23 cellular contexts compared by ENCODE assay signal in genomic region chr17:46031440-46031839, GRCh38. TPM values are rescaled to one million over a fixed set of nuclear protein-coding genes. Genes with fewer than 3 reads are reported as not detected.
"Had no signal": no experiment of that assay in that cellular context is flagged by ENCODE, and none has a peak within 500 bp of the region (broad histone marks: within the 10 kb centered on the region; RNA-seq: fewer than 3 reads in every experiment).

No MANE protein-coding gene starts in this region.

- H3K4me3 Mint-ChIP-seq: activated B cell treated with CpG ODN at 0.5 μM for 24 hours, neural progenitor cell, T-cell had no signal

- ATAC-seq: activated naive CD4-positive, alpha-beta T cell treated with anti-CD3 and anti-CD28 coated beads, Interleukin-2, amount 50 U/mL, for 72 hours; gastroesophageal sphincter; right cardiac atrium; SK-N-SH treated with all-trans-retinoic acid at 6 μM for 48 hours had no signal

- H3K27ac ChIP-seq: esophagus muscularis mucosa, gastroesophageal sphincter, heart right ventricle, left ventricle myocardium inferior, neural progenitor cell, prostate gland had no signal

- H3K4me3 ChIP-seq: esophagus muscularis mucosa, gastroesophageal sphincter, heart right ventricle, left ventricle myocardium inferior, neural progenitor cell, prostate gland had no signal

- H3K27me3 ChIP-seq: esophagus muscularis mucosa, gastroesophageal sphincter, heart right ventricle, neural progenitor cell had no signal

- H3K36me3 ChIP-seq: neural progenitor cell had no signal

- H3K4me1 ChIP-seq: prostate gland had no signal

- H3K9me3 ChIP-seq: esophagus muscularis mucosa, gastroesophageal sphincter, heart right ventricle, left ventricle myocardium inferior, prostate gland had no signal

- H3K27ac Mint-ChIP-seq: activated B cell treated with CpG ODN at 0.5 μM for 24 hours had no signal

- H3K9me3 Mint-ChIP-seq: activated naive CD4-positive, alpha-beta T cell treated with anti-CD3 and anti-CD28 coated beads, Interleukin-2, amount 50 U/mL, for 72 hours; neural progenitor cell; T-cell had no signal

- DNase-seq: activated B cell treated with CpG ODN at 0.5 μM for 24 hours; activated CD4-positive, alpha-beta T cell treated with anti-CD3 and anti-CD28 coated beads for 48 hours; activated CD8-positive, alpha-beta memory T cell treated with anti-CD3 and anti-CD28 coated beads for 24 hours; activated CD8-positive, alpha-beta memory T cell treated with anti-CD3 and anti-CD28 coated beads, Interleukin-2, amount 50 U/mL, for 48 hours; activated gamma-delta T cell treated with Interleukin-2 at 50 U/mL for 16 hours; amniotic stem cell; cortex of kidney; heart right ventricle; left ventricle myocardium inferior; mammary epithelial cell; right cardiac atrium; small intestine; stimulated activated CD4-positive, alpha-beta T cell treated with anti-CD3 and anti-CD28 coated beads, Interleukin-4, amount 100 ng/mL, for 1 hour; T-cell had no signal

- H3K27me3 Mint-ChIP-seq: activated B cell treated with CpG ODN at 0.5 μM for 24 hours, T-cell had no signal

RNA-seq across cellular contexts. Expression of gene STH, which starts 32.4 kb away (rescaled TPM):
- total RNA-seq: activated B cell treated with CpG ODN at 0.5 μM for 24 hours; activated naive CD4-positive, alpha-beta T cell treated with anti-CD3 and anti-CD28 coated beads, Interleukin-2, amount 50 U/mL, for 72 hours; esophagus muscularis mucosa; gastroesophageal sphincter; heart right ventricle; kidney epithelial cell; left ventricle myocardium inferior; mammary epithelial cell; osteoblast; prostate gland; right cardiac atrium; T-cell; ureter had no signal
